In the genomic region with DNA sequence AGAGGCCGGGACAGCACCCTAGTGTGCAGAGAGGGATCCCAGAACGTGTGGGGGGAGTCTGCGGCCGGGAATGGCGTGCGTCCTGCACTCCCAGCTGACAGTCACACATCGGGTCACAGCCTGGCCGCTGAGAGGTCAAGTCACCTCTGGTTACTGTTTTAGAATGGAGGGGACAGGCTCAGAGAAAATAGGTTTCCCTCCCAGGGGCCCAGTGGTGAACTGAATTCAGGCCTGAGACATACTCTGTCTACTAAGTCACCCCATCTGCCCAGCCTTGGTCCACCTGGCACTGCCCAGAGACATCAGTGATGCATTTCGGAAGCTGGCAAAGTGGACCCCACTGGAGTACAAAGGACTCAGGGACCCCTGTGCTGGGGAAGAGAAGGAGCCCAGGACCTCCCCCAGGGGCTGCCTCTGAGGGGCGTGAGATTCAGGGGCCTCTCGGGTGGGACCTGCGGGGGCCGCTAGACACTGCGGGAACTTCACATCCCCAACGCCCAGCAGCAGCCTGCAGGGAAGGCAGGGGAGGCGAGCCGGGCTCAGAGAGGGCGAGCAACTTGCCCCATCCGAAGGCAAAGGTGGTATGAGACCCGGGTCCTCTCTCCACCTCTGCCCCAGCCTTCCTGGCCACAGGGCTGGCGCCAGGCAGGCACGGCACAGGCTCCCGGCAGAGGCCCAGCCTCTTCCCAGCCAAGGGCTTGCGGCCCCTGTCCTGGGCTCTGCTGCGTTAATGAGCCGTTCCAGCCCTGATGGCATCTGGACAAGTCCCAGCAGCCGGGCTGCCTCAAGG, we compare ENCODE assay signal across 1 cellular context.
A peak's percentile ranks its signal among the peaks of the same experiment; 100 is the strongest.
TF ChIP-seq lines count a peak whose summit lies in the region.

No MANE protein-coding gene starts in this region.

TF ChIP-seq in HEK293, 187 proteins besides CTCF, POLR2A, EP300 and RAD21 (continued from another document):
- TF ChIP-seq, protein P1, sequence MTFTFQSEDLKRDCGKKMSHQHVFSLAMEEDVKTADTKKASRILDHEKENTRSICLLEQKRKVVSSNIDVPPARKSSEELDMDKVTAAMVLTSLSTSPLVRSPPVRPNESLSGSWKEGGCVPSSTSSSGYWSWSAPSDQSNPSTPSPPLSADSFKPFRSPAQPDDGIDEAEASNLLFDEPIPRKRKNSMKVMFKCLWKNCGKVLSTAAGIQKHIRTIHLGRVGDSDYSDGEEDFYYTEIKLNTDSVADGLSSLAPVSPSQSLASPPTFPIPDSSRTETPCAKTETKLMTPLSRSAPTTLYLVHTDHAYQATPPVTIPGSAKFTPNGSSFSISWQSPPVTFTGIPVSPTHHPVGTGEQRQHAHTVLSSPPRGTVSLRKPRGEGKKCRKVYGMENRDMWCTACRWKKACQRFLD (tag by site-specific recombination; IDR thresholded peaks at IDR 0.05), result no peak
- TF ChIP-seq ZNF473 (tag by site-specific recombination; IDR thresholded peaks at IDR 0.05) (no peak), ZNF600 (tag by site-specific recombination; IDR thresholded peaks at IDR 0.05) (peak; percentile 23; the same call in 1 of the 2 replicates), ZNF169 (tag by site-specific recombination; IDR thresholded peaks at IDR 0.05) (no peak), ZNF514 (tag by site-specific recombination; IDR thresholded peaks at IDR 0.05) (no peak), ZNF174 (tag by site-specific recombination; IDR thresholded peaks at IDR 0.05) (no peak), MYNN (tag by site-specific recombination; IDR thresholded peaks at IDR 0.05; ENCODE audit: borderline replicate concordance) (no peak), YY1 (tag by site-specific recombination; IDR thresholded peaks at IDR 0.05) (no peak), EGR2 (tag by site-specific recombination; IDR thresholded peaks at IDR 0.05; ENCODE audit: low read depth) (no peak), SP2 (tag by site-specific recombination; IDR thresholded peaks at IDR 0.05) (0 out of 2 replicates have a peak, but pooled peaks have one; percentile 9), ZNF114 (tag by site-specific recombination; IDR thresholded peaks at IDR 0.05) (no peak), SP3 (tag by site-specific recombination; IDR thresholded peaks at IDR 0.05) (no peak), ZBTB8A (tag by site-specific recombination; IDR thresholded peaks at IDR 0.05) (0 out of 2 replicates have a peak, but pooled peaks have one; percentile 28), ZNF266 (tag by site-specific recombination; IDR thresholded peaks at IDR 0.05; ENCODE audit: low read depth) (no peak), MEIS1 (CRISPR knock-in tag; IDR thresholded peaks at IDR 0.05; ENCODE audit: borderline replicate concordance) (no peak), ZNF394 (tag by site-specific recombination; IDR thresholded peaks at IDR 0.05; ENCODE audit: borderline replicate concordance) (no peak), ZNF521 (tag by site-specific recombination; IDR thresholded peaks at IDR 0.05) (no peak), ZNF792 (tag by site-specific recombination; IDR thresholded peaks at IDR 0.05) (no peak), ZBTB17 (tag by site-specific recombination; IDR thresholded peaks at IDR 0.05) (peak; percentile 41; the same call in 1 of the 2 replicates), KLF1 (tag by site-specific recombination; IDR thresholded peaks at IDR 0.05) (no peak), ZNF621 (tag by site-specific recombination; IDR thresholded peaks at IDR 0.05) (no peak), ZNF747 (tag by site-specific recombination; IDR thresholded peaks at IDR 0.05) (no peak)
- TF ChIP-seq, protein P2, sequence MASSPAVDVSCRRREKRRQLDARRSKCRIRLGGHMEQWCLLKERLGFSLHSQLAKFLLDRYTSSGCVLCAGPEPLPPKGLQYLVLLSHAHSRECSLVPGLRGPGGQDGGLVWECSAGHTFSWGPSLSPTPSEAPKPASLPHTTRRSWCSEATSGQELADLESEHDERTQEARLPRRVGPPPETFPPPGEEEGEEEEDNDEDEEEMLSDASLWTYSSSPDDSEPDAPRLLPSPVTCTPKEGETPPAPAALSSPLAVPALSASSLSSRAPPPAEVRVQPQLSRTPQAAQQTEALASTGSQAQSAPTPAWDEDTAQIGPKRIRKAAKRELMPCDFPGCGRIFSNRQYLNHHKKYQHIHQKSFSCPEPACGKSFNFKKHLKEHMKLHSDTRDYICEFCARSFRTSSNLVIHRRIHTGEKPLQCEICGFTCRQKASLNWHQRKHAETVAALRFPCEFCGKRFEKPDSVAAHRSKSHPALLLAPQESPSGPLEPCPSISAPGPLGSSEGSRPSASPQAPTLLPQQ (tag by site-specific recombination; IDR thresholded peaks at IDR 0.05), result no peak
- TF ChIP-seq, protein P3, sequence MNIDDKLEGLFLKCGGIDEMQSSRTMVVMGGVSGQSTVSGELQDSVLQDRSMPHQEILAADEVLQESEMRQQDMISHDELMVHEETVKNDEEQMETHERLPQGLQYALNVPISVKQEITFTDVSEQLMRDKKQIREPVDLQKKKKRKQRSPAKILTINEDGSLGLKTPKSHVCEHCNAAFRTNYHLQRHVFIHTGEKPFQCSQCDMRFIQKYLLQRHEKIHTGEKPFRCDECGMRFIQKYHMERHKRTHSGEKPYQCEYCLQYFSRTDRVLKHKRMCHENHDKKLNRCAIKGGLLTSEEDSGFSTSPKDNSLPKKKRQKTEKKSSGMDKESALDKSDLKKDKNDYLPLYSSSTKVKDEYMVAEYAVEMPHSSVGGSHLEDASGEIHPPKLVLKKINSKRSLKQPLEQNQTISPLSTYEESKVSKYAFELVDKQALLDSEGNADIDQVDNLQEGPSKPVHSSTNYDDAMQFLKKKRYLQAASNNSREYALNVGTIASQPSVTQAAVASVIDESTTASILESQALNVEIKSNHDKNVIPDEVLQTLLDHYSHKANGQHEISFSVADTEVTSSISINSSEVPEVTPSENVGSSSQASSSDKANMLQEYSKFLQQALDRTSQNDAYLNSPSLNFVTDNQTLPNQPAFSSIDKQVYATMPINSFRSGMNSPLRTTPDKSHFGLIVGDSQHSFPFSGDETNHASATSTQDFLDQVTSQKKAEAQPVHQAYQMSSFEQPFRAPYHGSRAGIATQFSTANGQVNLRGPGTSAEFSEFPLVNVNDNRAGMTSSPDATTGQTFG (tag by site-specific recombination; IDR thresholded peaks at IDR 0.05; ENCODE audit: borderline replicate concordance), result no peak
- TF ChIP-seq, protein P4, sequence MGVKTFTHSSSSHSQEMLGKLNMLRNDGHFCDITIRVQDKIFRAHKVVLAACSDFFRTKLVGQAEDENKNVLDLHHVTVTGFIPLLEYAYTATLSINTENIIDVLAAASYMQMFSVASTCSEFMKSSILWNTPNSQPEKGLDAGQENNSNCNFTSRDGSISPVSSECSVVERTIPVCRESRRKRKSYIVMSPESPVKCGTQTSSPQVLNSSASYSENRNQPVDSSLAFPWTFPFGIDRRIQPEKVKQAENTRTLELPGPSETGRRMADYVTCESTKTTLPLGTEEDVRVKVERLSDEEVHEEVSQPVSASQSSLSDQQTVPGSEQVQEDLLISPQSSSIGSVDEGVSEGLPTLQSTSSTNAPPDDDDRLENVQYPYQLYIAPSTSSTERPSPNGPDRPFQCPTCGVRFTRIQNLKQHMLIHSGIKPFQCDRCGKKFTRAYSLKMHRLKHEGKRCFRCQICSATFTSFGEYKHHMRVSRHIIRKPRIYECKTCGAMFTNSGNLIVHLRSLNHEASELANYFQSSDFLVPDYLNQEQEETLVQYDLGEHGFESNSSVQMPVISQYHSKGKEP (tag by site-specific recombination; IDR thresholded peaks at IDR 0.05), result no peak
- TF ChIP-seq, protein P5, sequence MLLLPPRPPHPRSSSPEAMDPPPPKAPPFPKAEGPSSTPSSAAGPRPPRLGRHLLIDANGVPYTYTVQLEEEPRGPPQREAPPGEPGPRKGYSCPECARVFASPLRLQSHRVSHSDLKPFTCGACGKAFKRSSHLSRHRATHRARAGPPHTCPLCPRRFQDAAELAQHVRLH (tag by site-specific recombination; IDR thresholded peaks at IDR 0.05), result no peak
